1 cellular context compared by ENCODE assay signal in genomic region chr1:2547210-2548067, GRCh38.
TF ChIP-seq lines count a peak whose summit lies in the region.

No MANE protein-coding gene starts in this region.

TF ChIP-seq in HepG2, 621 proteins besides CTCF, POLR2A, EP300 and RAD21 (continued from another document and continues in another):
- TF ChIP-seq ZNF281 (CRISPR knock-in tag; IDR thresholded peaks at IDR 0.05; ENCODE audit: borderline replicate concordance), result 0 out of 2 replicates have a peak, but pooled peaks have one; percentile 12
- no peak for TF ChIP-seq E2F2 (CRISPR knock-in tag; IDR thresholded peaks at IDR 0.05; ENCODE audit: borderline replicate concordance)
- no peak for TF ChIP-seq RXRB (CRISPR knock-in tag; IDR thresholded peaks at IDR 0.05; ENCODE audit: borderline replicate concordance)
- no peak for TF ChIP-seq ZNF17 (CRISPR knock-in tag; IDR thresholded peaks at IDR 0.05)
- TF ChIP-seq PAXIP1 (CRISPR knock-in tag; conservative IDR thresholded peaks at IDR 0.05), result peak; percentile 47; the same call in 1 of the 2 replicates
- peak; percentile 12 for TF ChIP-seq IKZF4 (CRISPR knock-in tag; IDR thresholded peaks at IDR 0.05; ENCODE audit: borderline replicate concordance, low read depth, not compliant biosample characterization)
- TF ChIP-seq ZNF484 (CRISPR knock-in tag; IDR thresholded peaks at IDR 0.05; ENCODE audit: borderline replicate concordance, low read depth), result no peak
- TF ChIP-seq LCORL (IDR thresholded peaks at IDR 0.05), result no peak
- TF ChIP-seq LCORL (CRISPR knock-in tag; IDR thresholded peaks at IDR 0.05), result 0 out of 2 replicates have a peak, but pooled peaks have one; percentile 6
- peak; percentile 35; the same call in 1 of the 2 replicates for TF ChIP-seq ZNF563 (CRISPR knock-in tag; IDR thresholded peaks at IDR 0.05)
- no peak for TF ChIP-seq ZNF598 (CRISPR knock-in tag; IDR thresholded peaks at IDR 0.05; ENCODE audit: borderline replicate concordance)
- 0 out of 2 replicates have a peak, but pooled peaks have one; percentile 5 for TF ChIP-seq ZNF503 (CRISPR knock-in tag; IDR thresholded peaks at IDR 0.05)
- TF ChIP-seq ZNF468 (CRISPR knock-in tag; IDR thresholded peaks at IDR 0.05), result no peak
- peak; percentile 12; the same call in 1 of the 2 replicates for TF ChIP-seq IKZF5 (CRISPR knock-in tag; IDR thresholded peaks at IDR 0.05)
- no peak for TF ChIP-seq KLF16 (CRISPR knock-in tag; IDR thresholded peaks at IDR 0.05)
- TF ChIP-seq ZNF670 (CRISPR knock-in tag; IDR thresholded peaks at IDR 0.05; ENCODE audit: borderline replicate concordance), result peak; percentile 79; the same call in 1 of the 2 replicates
- 0 out of 2 replicates have a peak, but pooled peaks have one; percentile 54 for TF ChIP-seq ZNF318 (CRISPR knock-in tag; IDR thresholded peaks at IDR 0.05)
- no peak for TF ChIP-seq MEIS1 (CRISPR knock-in tag; IDR thresholded peaks at IDR 0.05; ENCODE audit: borderline replicate concordance)
- 0 out of 2 replicates have a peak, but pooled peaks have one; percentile 8 for TF ChIP-seq ERF (CRISPR knock-in tag; IDR thresholded peaks at IDR 0.05)
- no peak for TF ChIP-seq PAWR (CRISPR knock-in tag; IDR thresholded peaks at IDR 0.05; ENCODE audit: borderline replicate concordance)
- no peak for TF ChIP-seq ZNF749 (CRISPR knock-in tag; IDR thresholded peaks at IDR 0.05; ENCODE audit: borderline replicate concordance)
- no peak for TF ChIP-seq ZNF792 (CRISPR knock-in tag; IDR thresholded peaks at IDR 0.05)
- no peak for TF ChIP-seq ZNF773 (CRISPR knock-in tag; IDR thresholded peaks at IDR 0.05; ENCODE audit: borderline replicate concordance)
- TF ChIP-seq PATZ1 (CRISPR knock-in tag; IDR thresholded peaks at IDR 0.05), result peak; percentile 61
- TF ChIP-seq ZNF629 (CRISPR knock-in tag; conservative IDR thresholded peaks at IDR 0.05), result peak; percentile 51
- TF ChIP-seq HINFP (CRISPR knock-in tag; IDR thresholded peaks at IDR 0.05; ENCODE audit: low read depth), result no peak
- TF ChIP-seq HNF1B (CRISPR knock-in tag; IDR thresholded peaks at IDR 0.05), result peak; percentile 3; the same call in 1 of the 2 replicates
- TF ChIP-seq SP4 (CRISPR knock-in tag; IDR thresholded peaks at IDR 0.05), result 0 out of 2 replicates have a peak, but pooled peaks have one; percentile 37
- no peak for TF ChIP-seq ZNF430 (CRISPR knock-in tag; IDR thresholded peaks at IDR 0.05)
